In the genomic region with DNA sequence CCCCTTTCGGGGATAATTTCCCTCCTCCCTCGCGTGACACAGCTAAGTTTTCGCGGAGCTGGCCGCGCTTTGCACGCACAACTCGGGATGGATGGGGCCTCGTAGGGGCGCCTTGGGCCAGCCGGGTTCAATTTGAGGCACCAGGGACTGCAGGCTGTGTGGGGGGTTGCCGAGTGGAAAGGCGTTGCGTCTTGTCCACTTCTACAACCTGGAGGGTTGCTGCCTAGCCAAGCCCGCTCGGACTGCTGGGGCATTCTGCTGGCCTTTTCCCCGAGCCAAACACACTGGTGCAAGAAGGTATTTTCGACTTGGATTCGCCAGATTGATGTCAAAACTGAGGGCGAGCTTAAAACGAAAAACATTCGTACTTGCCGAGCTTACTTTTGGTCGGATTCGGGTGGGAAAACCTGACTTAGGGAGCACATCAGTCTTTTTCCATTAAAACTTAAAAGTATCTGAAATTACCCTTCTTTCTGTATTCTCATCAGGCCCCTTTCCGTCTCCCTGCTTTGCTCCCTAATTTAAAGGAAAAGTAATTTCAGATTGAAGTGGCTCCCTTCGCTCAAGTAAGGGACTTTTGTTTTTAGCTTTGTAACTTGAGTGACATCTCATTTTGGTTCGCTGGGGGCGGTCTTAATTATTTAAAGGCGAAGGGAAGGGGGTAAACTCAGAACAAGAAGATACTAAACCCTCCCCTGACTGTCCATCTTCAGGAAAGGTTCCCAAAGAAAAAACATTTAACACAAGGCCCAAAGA, we compare ENCODE assay signal across 12 cellular contexts. TPM values are rescaled to one million over a fixed set of nuclear protein-coding genes. Genes with fewer than 3 reads are reported as not detected.
DNase-seq lines count a peak whose midpoint lies in the region; ATAC-seq and TF ChIP-seq lines count a peak whose summit lies in the region.
"Had no signal": no experiment of that assay in that cellular context is flagged by ENCODE, and none has a peak within 500 bp of the region (broad histone marks: within the 10 kb centered on the region; RNA-seq: fewer than 3 reads in every experiment).

No MANE protein-coding gene starts in this region.

- intact Hi-C loops in left ventricle myocardium inferior (cut with micrococcal nuclease) (loop anchor here (5.0 kb wide), 1 partner anchor 1083 kb away; no protein-coding TSS in a partner anchor), Right ventricle myocardium superior (cut with DNase I) (loop anchor here (5.0 to 10.0 kb wide), 4 partner anchors 495 to 1083 kb away; no protein-coding TSS in a partner anchor), posterior vena cava (cut with DNase I) (loop anchor here (5.0 to 10.0 kb wide), 3 partner anchors 1083 to 1245 kb away; no protein-coding TSS in a partner anchor)

- no peak overlapping the region for H2BK15ac ChIP-seq in mesenchymal stem cell (ENCODE audit: low read depth, poor library complexity, severe bottlenecking)

- H2BK120ac ChIP-seq in mesenchymal stem cell (ENCODE audit: low read depth, low read length), result peak overlapping the region; percentile 97

- H3K4me1 ChIP-seq in left ventricle myocardium inferior (peaks cover 70% of the 10 kb centered on the region), mesenchymal stem cell (ENCODE audit: control insufficient read depth, insufficient read depth, low read depth, low read length) (peaks cover 20% of the 10 kb centered on the region)

- no peak overlapping the region for H3K27ac Mint-ChIP-seq in stimulated activated naive B cell treated with anti-CD40 and anti-IgM and Interleukin-4, amounts not matched to agents 10 μg/mL and 1 μg/mL and 100 μg/mL, for 72 hours
- H3K27ac Mint-ChIP-seq: activated T-helper 1 cell treated with anti-CD3 and anti-CD28 coated beads, Interleukin-12 subunit alpha, Interleukin-12 subunit beta, Interleukin-2, Interleukin-4 antibody, amounts not matched to agents 30 ng/mL and 10 ng/mL and 1 ng/mL, durations not matched to agents 14 hours and 24 hours and 36 hours had no signal

- peak overlapping the region; percentile 68 for H3K4me3 ChIP-seq in left ventricle myocardium inferior
- peak overlapping the region; percentile 68 for H3K4me3 ChIP-seq in coronary artery
- peak overlapping the region in 1 of 2 experiments; percentile 69 for H3K4me3 ChIP-seq in mesenchymal stem cell (ENCODE audit: insufficient read depth in 1 of 2, low read depth in 1 of 2, low read length in 2 of 2)
- H3K4me3 ChIP-seq: BLaER1 treated with 17β-estradiol and CSF1 and Interleukin-3, amounts not matched to agents 10 nM and 100 nM had no signal

- no peaks in the 10 kb centered on the region for H3K79me1 ChIP-seq in mesenchymal stem cell (replicated peaks; ENCODE audit: low read length, poor library complexity, severe bottlenecking)

- no peak overlapping the region for H3K4me2 ChIP-seq in mesenchymal stem cell (ENCODE audit: low read length, poor library complexity, severe bottlenecking)

- H3K14ac ChIP-seq in mesenchymal stem cell (ENCODE audit: low read length in 2 of 2), result peak overlapping the region in 1 of 2 experiments; percentile 46

- peak overlapping the region; percentile 52 to 77 for H2BK12ac ChIP-seq in mesenchymal stem cell (ENCODE audit: low read length in 2 of 2)

- no peak for DNase-seq in left ventricle myocardium inferior
- no peak for DNase-seq in Right ventricle myocardium superior
- no peak for DNase-seq in coronary artery (ENCODE audit: low spot score)
- peak; percentile 91 for DNase-seq in mesenchymal stem cell
- no peak for DNase-seq in KBM-7
- no peak for DNase-seq in posterior vena cava (ENCODE audit: low spot score)
- no peak for DNase-seq in stimulated activated naive B cell treated with anti-CD40 and anti-IgM and Interleukin-4, amounts not matched to agents 10 μg/mL and 1 μg/mL and 100 μg/mL, for 72 hours
- DNase-seq: stimulated activated CD4-positive, alpha-beta T cell treated with anti-CD3 and anti-CD28 coated beads, Interleukin-1b, Interleukin-23, amount 100 ng/mL, for 48 hours; T-helper 9 cell had no signal

- H4K8ac ChIP-seq in mesenchymal stem cell (ENCODE audit: low read length), result peak overlapping the region; percentile 92

- H3K4me1 Mint-ChIP-seq in stimulated activated naive B cell treated with anti-CD40 and anti-IgM and Interleukin-4, amounts not matched to agents 10 μg/mL and 1 μg/mL and 100 μg/mL, for 72 hours, result peaks cover 10 to 18% of the 10 kb centered on the region in 2 donors

- peak overlapping the region; percentile 70 for H2AFZ ChIP-seq in mesenchymal stem cell (ENCODE audit: low read depth, low read length)

- H2BK5ac ChIP-seq in mesenchymal stem cell (ENCODE audit: low read depth, low read length, poor library complexity, severe bottlenecking), result no peak overlapping the region

- H3K36me3 ChIP-seq in left ventricle myocardium inferior (peaks cover 34% of the 10 kb centered on the region), mesenchymal stem cell (ENCODE audit: control insufficient read depth in 1 of 2, insufficient read depth in 2 of 2, low read depth in 1 of 2, low read length in 2 of 2) (peaks cover 0 to 40% of the 10 kb centered on the region in 2 experiments)

- H2AK5ac ChIP-seq in mesenchymal stem cell (ENCODE audit: low read length, severe bottlenecking), result no peak overlapping the region

- H3K18ac ChIP-seq in mesenchymal stem cell (ENCODE audit: low read depth in 1 of 2, low read length in 2 of 2), result peak overlapping the region; percentile 23 to 84

- H3K27ac ChIP-seq in left ventricle myocardium inferior (replicated peaks) (peak overlapping the region; percentile 74), coronary artery (peak overlapping the region; percentile 65 to 71), mesenchymal stem cell (ENCODE audit: low read length, poor library complexity, severe bottlenecking) (no peak overlapping the region)
- H3K27ac ChIP-seq: BLaER1 treated with 17β-estradiol and CSF1 and Interleukin-3, amounts not matched to agents 10 nM and 100 nM had no signal

- peak overlapping the region; percentile 84 for H3K9ac ChIP-seq in mesenchymal stem cell (ENCODE audit: low read length)
- H3K9ac ChIP-seq: BLaER1 treated with 17β-estradiol and CSF1 and Interleukin-3, amounts not matched to agents 10 nM and 100 nM had no signal

- no peak overlapping the region for H3K4me3 Mint-ChIP-seq in stimulated activated naive B cell treated with anti-CD40 and anti-IgM and Interleukin-4, amounts not matched to agents 10 μg/mL and 1 μg/mL and 100 μg/mL, for 72 hours
- H3K4me3 Mint-ChIP-seq: activated T-helper 1 cell treated with anti-CD3 and anti-CD28 coated beads, Interleukin-12 subunit alpha, Interleukin-12 subunit beta, Interleukin-2, Interleukin-4 antibody, amounts not matched to agents 30 ng/mL and 10 ng/mL and 1 ng/mL, durations not matched to agents 14 hours and 24 hours and 36 hours had no signal

- peak overlapping the region; percentile 92 for H4K91ac ChIP-seq in mesenchymal stem cell (ENCODE audit: low read length)

- under 1% methylated on average over 28 of the region's 31 CpGs for WGBS in mesenchymal stem cell

- in situ Hi-C loops in KBM-7 (cut with MboI; ENCODE audit: low pct_unique_long_range_greater_than_20kb, low sequenced_read_pairs), result loop anchor here (25.0 kb wide), 2 partner anchors 1068 to 1243 kb away; no protein-coding TSS in a partner anchor

- ATAC-seq in Right ventricle myocardium superior (ENCODE audit: poor library complexity), result no peak
- ATAC-seq in HG02759 (IDR thresholded peaks at IDR 0.05; ENCODE audit: unreplicated experiment), result no peak
- no peak for ATAC-seq in stimulated activated naive B cell treated with anti-CD40 and anti-IgM and Interleukin-4, amounts not matched to agents 10 μg/mL and 1 μg/mL and 100 μg/mL, for 72 hours (replicated peaks)

- H3K27me3 ChIP-seq in left ventricle myocardium inferior (ENCODE audit: low read depth) (peaks cover 62% of the 10 kb centered on the region), mesenchymal stem cell (ENCODE audit: control insufficient read depth in 1 of 2, insufficient read depth in 1 of 2, low read length in 2 of 2) (peaks cover 0 to 82% of the 10 kb centered on the region in 2 experiments)

- no peaks in the 10 kb centered on the region for H3K9me3 Mint-ChIP-seq in stimulated activated naive B cell treated with anti-CD40 and anti-IgM and Interleukin-4, amounts not matched to agents 10 μg/mL and 1 μg/mL and 100 μg/mL, for 72 hours
- H3K9me3 Mint-ChIP-seq: activated T-helper 1 cell treated with anti-CD3 and anti-CD28 coated beads, Interleukin-12 subunit alpha, Interleukin-12 subunit beta, Interleukin-2, Interleukin-4 antibody, amounts not matched to agents 30 ng/mL and 10 ng/mL and 1 ng/mL, durations not matched to agents 14 hours and 24 hours and 36 hours had no signal

- peaks cover 0 to 4% of the 10 kb centered on the region in 2 donors for H3K36me3 Mint-ChIP-seq in stimulated activated naive B cell treated with anti-CD40 and anti-IgM and Interleukin-4, amounts not matched to agents 10 μg/mL and 1 μg/mL and 100 μg/mL, for 72 hours

- H3K27me3 Mint-ChIP-seq in stimulated activated naive B cell treated with anti-CD40 and anti-IgM and Interleukin-4, amounts not matched to agents 10 μg/mL and 1 μg/mL and 100 μg/mL, for 72 hours, result peaks cover 66 to 86% of the 10 kb centered on the region in 2 donors

- H3K9me3 ChIP-seq in left ventricle myocardium inferior (replicated peaks) (no peaks in the 10 kb centered on the region), mesenchymal stem cell (ENCODE audit: control insufficient read depth, low read length) (no peaks in the 10 kb centered on the region)

- no peak overlapping the region for H3K23ac ChIP-seq in mesenchymal stem cell (ENCODE audit: low read length in 2 of 2)

- peak overlapping the region; percentile 67 to 95 for H3K4ac ChIP-seq in mesenchymal stem cell (ENCODE audit: low read depth in 1 of 2, low read length in 2 of 2)

- TF ChIP-seq CTCF in left ventricle myocardium inferior (IDR thresholded peaks at IDR 0.05; ENCODE audit: borderline replicate concordance) (no peak), coronary artery (IDR thresholded peaks at IDR 0.05) (no peak)

RNA-seq across cellular contexts. Expression of a gene that starts 14.3 kb away (rescaled TPM):
- total RNA-seq in left ventricle myocardium inferior, result 27.2 TPM
- 11.8 TPM for total RNA-seq in Right ventricle myocardium superior
- polyA plus RNA-seq in mesenchymal stem cell (2013, experiment 1 of 2), result 59.8 TPM
- 57.6 TPM for polyA plus RNA-seq in mesenchymal stem cell (2013, experiment 2 of 2)
- total RNA-seq in posterior vena cava, result 1 to 10 TPM; 3.5 to 6.3 TPM
- total RNA-seq: activated T-helper 1 cell treated with anti-CD3 and anti-CD28 coated beads, Interleukin-12 subunit alpha, Interleukin-12 subunit beta, Interleukin-2, Interleukin-4 antibody, amounts not matched to agents 30 ng/mL and 10 ng/mL and 1 ng/mL, durations not matched to agents 14 hours and 24 hours and 36 hours had no signal
